In the genomic region with DNA sequence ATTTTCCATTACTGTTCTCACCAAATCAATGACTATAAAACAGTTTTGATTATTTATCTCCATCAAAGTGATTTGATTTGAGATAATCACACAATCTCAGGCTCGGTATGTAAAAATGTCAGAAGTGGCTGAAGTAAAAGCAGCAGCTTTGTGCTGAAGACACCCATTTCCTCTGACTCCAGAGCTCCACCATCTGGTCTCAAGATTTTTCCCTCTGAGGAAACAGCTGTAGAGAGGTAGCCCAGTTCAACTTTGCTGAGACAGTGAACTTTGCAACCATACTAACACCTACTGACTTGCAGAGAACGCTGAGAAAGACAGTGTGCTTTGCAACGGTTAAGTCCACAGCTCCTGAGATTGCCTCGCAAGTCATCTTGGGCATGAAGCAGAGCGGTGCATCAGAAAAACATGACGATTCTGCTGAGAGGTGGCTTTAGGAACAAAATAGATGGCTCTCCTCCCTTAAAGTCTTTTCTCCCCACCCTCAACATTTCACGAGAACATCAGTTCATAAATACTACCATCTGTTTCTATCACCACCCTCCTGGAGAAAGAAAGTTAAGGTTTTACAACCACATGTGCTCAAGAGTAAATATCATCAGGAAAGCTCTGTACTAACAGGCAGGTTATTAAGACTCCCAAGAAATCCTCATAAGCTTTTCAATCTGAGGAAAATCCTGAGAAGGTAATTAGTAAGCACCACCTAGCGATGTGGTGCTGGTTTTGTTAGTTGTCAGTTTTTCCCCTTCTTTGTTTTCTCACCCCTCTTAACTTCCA, we compare ENCODE assay signal across 9 cellular contexts. TPM values are rescaled to one million over a fixed set of nuclear protein-coding genes. Genes with fewer than 3 reads are reported as not detected.
DNase-seq lines count a peak whose midpoint lies in the region; ATAC-seq and TF ChIP-seq lines count a peak whose summit lies in the region.
"Had no signal": no experiment of that assay in that cellular context is flagged by ENCODE, and none has a peak within 500 bp of the region (broad histone marks: within the 10 kb centered on the region; RNA-seq: fewer than 3 reads in every experiment).

No MANE protein-coding gene starts in this region.

- no peaks in the 10 kb centered on the region for H4K20me1 ChIP-seq in MM.1S (ENCODE audit: insufficient read depth, low read length)

- intact Hi-C loops in activated T-helper 2 cell treated with anti-CD3 and anti-CD28 coated beads, Interferon-gamma antibody, Interleukin-2, Interleukin-4, amounts not matched to agents 10 μg/mL and 5 μg/mL and 100 μg/mL, durations not matched to agents 14 hours and 24 hours and 36 hours (cut with micrococcal nuclease), result loop anchor here (2.0 kb wide), 2 partner anchors 162 to 222 kb away; partner anchors contain the start of gene ATF1
- intact Hi-C loops in heart left ventricle (cut with DNase I), result loop anchor here in 9 of 10 donors (1.0 to 10.0 kb wide), 9 partner anchors 60 to 355 kb away; partner anchors contain the start of gene ATF1 (in 1 of the 9)

- peak; percentile 74 for TF ChIP-seq CTCF in MM.1S (IDR thresholded peaks at IDR 0.05; ENCODE audit: low read length)
- TF ChIP-seq CTCF in heart left ventricle (IDR thresholded peaks at IDR 0.05), result peak in 11 of 12 donors; percentile 26 to 79 (median 64)

- H3K9me3 Mint-ChIP-seq in activated naive CD4-positive, alpha-beta T cell treated with anti-CD3 and anti-CD28 coated beads, Interleukin-2, amount 50 U/mL, for 24 hours, result no peaks in the 10 kb centered on the region
- H3K9me3 Mint-ChIP-seq in activated T-helper 2 cell treated with anti-CD3 and anti-CD28 coated beads, Interferon-gamma antibody, Interleukin-2, Interleukin-4, amounts not matched to agents 10 μg/mL and 5 μg/mL and 100 μg/mL, durations not matched to agents 14 hours and 24 hours and 36 hours, result no peaks in the 10 kb centered on the region

- H3K36me3 Mint-ChIP-seq in activated naive CD4-positive, alpha-beta T cell treated with anti-CD3 and anti-CD28 coated beads, Interleukin-2, amount 50 U/mL, for 24 hours, result peaks cover 18% of the 10 kb centered on the region
- peaks cover 47% of the 10 kb centered on the region for H3K36me3 Mint-ChIP-seq in activated T-helper 2 cell treated with anti-CD3 and anti-CD28 coated beads, Interferon-gamma antibody, Interleukin-2, Interleukin-4, amounts not matched to agents 10 μg/mL and 5 μg/mL and 100 μg/mL, durations not matched to agents 14 hours and 24 hours and 36 hours (ENCODE audit: low read depth)

- H2AFZ ChIP-seq in MM.1S (ENCODE audit: low read length), result no peak overlapping the region

- H3K4me3 ChIP-seq in MM.1S (ENCODE audit: low read length) (no peak overlapping the region), heart left ventricle (no peak overlapping the region)

- no peaks in the 10 kb centered on the region for H3K9me2 ChIP-seq in MM.1S (replicated peaks; ENCODE audit: insufficient read depth, low read length)

- peaks cover 5% of the 10 kb centered on the region; the same call in 1 of the 2 replicates for H3F3A ChIP-seq in MM.1S (ENCODE audit: insufficient read depth, low read length)

- WGBS in heart left ventricle, 4 donors, result 53 to 57% (median 53%) methylated on average over 8 of the region's 8 CpGs

- no peaks in the 10 kb centered on the region for H3K79me2 ChIP-seq in MM.1S (ENCODE audit: low read length)

- ATAC-seq in heart left ventricle (peak; percentile 65 to 79 (median 76)), GM21390 (IDR thresholded peaks at IDR 0.05; ENCODE audit: unreplicated experiment) (no peak), GM18868 (IDR thresholded peaks at IDR 0.05; ENCODE audit: unreplicated experiment) (no peak)

- H3K9ac ChIP-seq in MM.1S (ENCODE audit: low read length), result no peak overlapping the region

- peaks cover 45% of the 10 kb centered on the region for H3K4me1 Mint-ChIP-seq in activated naive CD4-positive, alpha-beta T cell treated with anti-CD3 and anti-CD28 coated beads, Interleukin-2, amount 50 U/mL, for 24 hours
- H3K4me1 Mint-ChIP-seq in activated T-helper 2 cell treated with anti-CD3 and anti-CD28 coated beads, Interferon-gamma antibody, Interleukin-2, Interleukin-4, amounts not matched to agents 10 μg/mL and 5 μg/mL and 100 μg/mL, durations not matched to agents 14 hours and 24 hours and 36 hours (ENCODE audit: low read depth), result peaks cover 31% of the 10 kb centered on the region

- TF ChIP-seq POLR2A in heart left ventricle (IDR thresholded peaks at IDR 0.05), result no peak

- H3K36me3 ChIP-seq in MM.1S (replicated peaks; ENCODE audit: insufficient read depth, low read length) (0 out of 2 replicates have a peak, but pooled peaks cover 3% of the 10 kb centered on the region), heart left ventricle (peaks cover 0 to 60% (median 50%) of the 10 kb centered on the region in 9 donors)

- 0 out of 2 replicates have a peak overlapping the region, but pooled peaks have one; percentile 15 for H3K4me2 ChIP-seq in MM.1S (ENCODE audit: low read depth, low read length)

- no peak overlapping the region for H3K4me3 Mint-ChIP-seq in activated naive CD4-positive, alpha-beta T cell treated with anti-CD3 and anti-CD28 coated beads, Interleukin-2, amount 50 U/mL, for 24 hours
- no peak overlapping the region for H3K4me3 Mint-ChIP-seq in activated T-helper 2 cell treated with anti-CD3 and anti-CD28 coated beads, Interferon-gamma antibody, Interleukin-2, Interleukin-4, amounts not matched to agents 10 μg/mL and 5 μg/mL and 100 μg/mL, durations not matched to agents 14 hours and 24 hours and 36 hours (ENCODE audit: low read depth)

- H3K27ac ChIP-seq in MM.1S (ENCODE audit: low read length) (no peak overlapping the region), heart left ventricle (peak overlapping the region in 5 of 12 donors; percentile 24 to 87 (median 71))

- peak overlapping the region; percentile 76 for H3K27ac Mint-ChIP-seq in activated naive CD4-positive, alpha-beta T cell treated with anti-CD3 and anti-CD28 coated beads, Interleukin-2, amount 50 U/mL, for 24 hours
- peak overlapping the region; percentile 24 for H3K27ac Mint-ChIP-seq in activated T-helper 2 cell treated with anti-CD3 and anti-CD28 coated beads, Interferon-gamma antibody, Interleukin-2, Interleukin-4, amounts not matched to agents 10 μg/mL and 5 μg/mL and 100 μg/mL, durations not matched to agents 14 hours and 24 hours and 36 hours

- H3K9me3 ChIP-seq in MM.1S (replicated peaks; ENCODE audit: insufficient read depth, low read length), result no peaks in the 10 kb centered on the region
- H3K9me3 ChIP-seq in heart left ventricle, result no peaks in the 10 kb centered on the region

- no peak for DNase-seq in activated naive CD4-positive, alpha-beta T cell treated with anti-CD3 and anti-CD28 coated beads, Interleukin-2, amount 50 U/mL, for 16 hours
- DNase-seq in MM.1S, result peak; percentile 81
- no peak for DNase-seq in activated T-helper 2 cell treated with anti-CD3 and anti-CD28 coated beads, Interferon-gamma antibody, Interleukin-2, Interleukin-4, amounts not matched to agents 10 μg/mL and 5 μg/mL and 100 μg/mL, durations not matched to agents 14 hours and 24 hours and 36 hours (ENCODE audit: low spot score)
- DNase-seq in heart left ventricle, result peak in 2 of 5 donors; percentile 42 to 50
- DNase-seq in pulmonary artery endothelial cell (ENCODE audit: low read depth, low spot score), result peak; percentile 40

- H3K27me3 Mint-ChIP-seq in activated naive CD4-positive, alpha-beta T cell treated with anti-CD3 and anti-CD28 coated beads, Interleukin-2, amount 50 U/mL, for 24 hours, result no peaks in the 10 kb centered on the region
- H3K27me3 Mint-ChIP-seq in activated T-helper 2 cell treated with anti-CD3 and anti-CD28 coated beads, Interferon-gamma antibody, Interleukin-2, Interleukin-4, amounts not matched to agents 10 μg/mL and 5 μg/mL and 100 μg/mL, durations not matched to agents 14 hours and 24 hours and 36 hours (ENCODE audit: low read depth), result no peaks in the 10 kb centered on the region

- no peaks in the 10 kb centered on the region for H3K27me3 ChIP-seq in MM.1S (replicated peaks; ENCODE audit: insufficient read depth, low read length)
- H3K27me3 ChIP-seq in heart left ventricle, result no peaks in the 10 kb centered on the region

- H3K4me1 ChIP-seq in MM.1S (ENCODE audit: low read length) (peaks cover 23% of the 10 kb centered on the region), heart left ventricle (peaks cover 0 to 32% (median 23%) of the 10 kb centered on the region in 12 donors)

RNA-seq across cellular contexts. Expression of gene HIGD1C, which starts 34.8 kb away (rescaled TPM):
- not detected in 2 replicates for total RNA-seq in activated T-helper 2 cell treated with anti-CD3 and anti-CD28 coated beads, Interferon-gamma antibody, Interleukin-2, Interleukin-4, amounts not matched to agents 10 μg/mL and 5 μg/mL and 100 μg/mL, durations not matched to agents 14 hours and 24 hours and 36 hours
- not detected for total RNA-seq in heart left ventricle
- polyA plus RNA-seq in heart left ventricle, result not detected
- not detected in 2 replicates for total RNA-seq in pulmonary artery endothelial cell
- total RNA-seq: lower leg skin had no signal

RNA-seq across cellular contexts. Expression of gene SLC11A2, which starts 39.0 kb away (rescaled TPM):
- 56.6 and 62.9 TPM in 2 replicates for total RNA-seq in activated T-helper 2 cell treated with anti-CD3 and anti-CD28 coated beads, Interferon-gamma antibody, Interleukin-2, Interleukin-4, amounts not matched to agents 10 μg/mL and 5 μg/mL and 100 μg/mL, durations not matched to agents 14 hours and 24 hours and 36 hours
- total RNA-seq in heart left ventricle, result 10 to 100 TPM; 16.3 to 45.3 (median 22.0) TPM
- polyA plus RNA-seq in heart left ventricle, result 10 to 100 TPM in 1 of 2 donors, 1 to 10 TPM in 1; 9.1 to 18.6 TPM
- total RNA-seq in pulmonary artery endothelial cell, result 56.5 and 70.4 TPM in 2 replicates

Comparison
In these comparisons a context has a peak if more than half of its experiments do, and no peak if none do; other contexts are left out.
1. DNase-seq: peak in MM.1S (single experiment) and pulmonary artery endothelial cell (single experiment); none in activated naive CD4-positive, alpha-beta T cell treated with anti-CD3 and anti-CD28 coated beads, Interleukin-2, amount 50 U/mL, for 16 hours (single experiment) and activated T-helper 2 cell treated with anti-CD3 and anti-CD28 coated beads, Interferon-gamma antibody, Interleukin-2, Interleukin-4, amounts not matched to agents 10 μg/mL and 5 μg/mL and 100 μg/mL, durations not matched to agents 14 hours and 24 hours and 36 hours (single experiment).
2. ATAC-seq: peak in heart left ventricle (4 of 4); none in GM21390 (single experiment) and GM18868 (single experiment).